ENCODE assay signal across 14 cellular contexts in genomic region chr6:163321717-163322116, GRCh38.
DNase-seq lines count a peak whose midpoint lies in the region; TF ChIP-seq lines count a peak whose summit lies in the region.
"Had no signal": no experiment of that assay in that cellular context is flagged by ENCODE, and none has a peak within 500 bp of the region (broad histone marks: within the 10 kb centered on the region; RNA-seq: fewer than 3 reads in every experiment).

No MANE protein-coding gene starts in this region.

- H3K4me1 Mint-ChIP-seq in neural crest cell = peaks cover 48% of the 10 kb centered on the region
- H3K4me1 Mint-ChIP-seq: B cell had no signal

- no peak overlapping the region for H3K4me3 Mint-ChIP-seq in neural crest cell
- H3K4me3 Mint-ChIP-seq: B cell; CD4-positive, alpha-beta T cell; HFFc6 had no signal

- H3K27ac ChIP-seq in angular gyrus (ENCODE audit: low read depth, low read length) = peak overlapping the region; percentile 31
- peak overlapping the region in 54 of 59 donors; percentile 1 to 100 (median 96) for H3K27ac ChIP-seq in dorsolateral prefrontal cortex
- H3K27ac ChIP-seq in temporal lobe (ENCODE audit: low read depth, low read length) = peak overlapping the region; percentile 96

- intact Hi-C loops in dorsolateral prefrontal cortex (cut with DNase I) = loop anchor here in 1 of 2 donors (5.0 kb wide), 1 partner anchor 64 kb away; no protein-coding TSS in a partner anchor

- peak overlapping the region; percentile 43 for H3K27ac Mint-ChIP-seq in neural crest cell (ENCODE audit: unreplicated experiment)
- H3K27ac Mint-ChIP-seq: B cell; CD4-positive, alpha-beta T cell; HFFc6 had no signal

- no peaks in the 10 kb centered on the region for H3K9me3 Mint-ChIP-seq in neural crest cell
- H3K9me3 Mint-ChIP-seq: CD4-positive, alpha-beta T cell; HFFc6 had no signal

- no peaks in the 10 kb centered on the region for H3K27me3 Mint-ChIP-seq in neural crest cell (ENCODE audit: low read depth)

- H3K4me3 ChIP-seq in dorsolateral prefrontal cortex = no peak overlapping the region

- H3K27me3 ChIP-seq in dorsolateral prefrontal cortex = no peaks in the 10 kb centered on the region

- DNase-seq in dorsolateral prefrontal cortex = no peak
- DNase-seq in neural crest cell (ENCODE audit: low read depth, low spot score) = no peak
- no peak for DNase-seq in SW 1271 (lab: John Stamatoyannopoulos, UW)
- DNase-seq in activated effector memory CD4-positive, alpha-beta T cell treated with anti-CD3 and anti-CD28 coated beads, Interleukin-2, amount 50 U/mL, for 16 hours = no peak
- DNase-seq in NCI-H1930 (lab: John Stamatoyannopoulos, UW) = no peak
- DNase-seq: C1 segment of cervical spinal cord; CD4-positive, alpha-beta T cell; DND-41; GDM1; HCEC 1CT; HFFc6 had no signal

- H3K36me3 Mint-ChIP-seq in neural crest cell (ENCODE audit: low read depth) = no peaks in the 10 kb centered on the region

- TF ChIP-seq CTCF in dorsolateral prefrontal cortex (IDR thresholded peaks at IDR 0.05 in 54 of 56, conservative IDR thresholded peaks at IDR 0.05 in 2 of 56; ENCODE audit: low read depth in 1 of 56, partially characterized antibody in 56 of 56) (no peak), neural crest cell (conservative IDR thresholded peaks at IDR 0.05) (no peak)

Comparison
In these comparisons a context has a peak if more than half of its experiments do, and no peak if none do; other contexts are left out.
1. H3K27ac ChIP-seq: peak in every context shown above with its lines; median percentile 96 in dorsolateral prefrontal cortex; 96 in temporal lobe; 31 in angular gyrus.